12 cellular contexts compared by ENCODE assay signal in genomic region chr12:22670762-22671161, GRCh38. TPM values are rescaled to one million over a fixed set of nuclear protein-coding genes. Genes with fewer than 3 reads are reported as not detected.
A peak's percentile ranks its signal among the peaks of the same experiment; 100 is the strongest.
DNase-seq lines count a peak whose midpoint lies in the region; ATAC-seq, FAIRE-seq and TF ChIP-seq lines count a peak whose summit lies in the region.
"Had no signal": no experiment of that assay in that cellular context is flagged by ENCODE, and none has a peak within 500 bp of the region (broad histone marks: within the 10 kb centered on the region; RNA-seq: fewer than 3 reads in every experiment).

No MANE protein-coding gene starts in this region.

- H3K4me3 ChIP-seq in HFF-Myc (replicated peaks; ENCODE audit: low read depth, low read length) (no peak overlapping the region), astrocyte (ENCODE audit: insufficient read depth, low read depth, low read length) (no peak overlapping the region), lower lobe of right lung (no peak overlapping the region)

- peaks cover 4% of the 10 kb centered on the region for H3K79me2 ChIP-seq in astrocyte (ENCODE audit: insufficient read depth, low read length)

- peaks cover 6% of the 10 kb centered on the region for H3K4me1 ChIP-seq in astrocyte (ENCODE audit: insufficient read depth, low read length)
- H3K4me1 ChIP-seq in lower lobe of right lung = no peaks in the 10 kb centered on the region

- no peaks in the 10 kb centered on the region for H3K4me1 Mint-ChIP-seq in CD14-positive monocyte
- H3K4me1 Mint-ChIP-seq in astrocyte (ENCODE audit: low read depth, unreplicated experiment) = peaks cover 14% of the 10 kb centered on the region

- no peak overlapping the region for H2AFZ ChIP-seq in astrocyte (ENCODE audit: low read depth, low read length)

- ATAC-seq in lower lobe of right lung = no peak
- ATAC-seq: activated CD8-positive, alpha-beta memory T cell treated with anti-CD3 and anti-CD28 coated beads, Interleukin-2, amount 10 ng/mL, durations not matched to agents 7 days and 5 days had no signal

- TF ChIP-seq CTCF in CD14-positive monocyte (IDR thresholded peaks at IDR 0.05) (peak; percentile 30), HFF-Myc (IDR thresholded peaks at IDR 0.05; ENCODE audit: low read depth, low read length, missing control alignments) (peak; percentile 6), astrocyte (IDR thresholded peaks at IDR 0.05; ENCODE audit: insufficient read depth, low read depth, low read length) (peak; percentile 19), lower lobe of right lung (IDR thresholded peaks at IDR 0.05) (peak; percentile 16)

- peaks cover 41 to 59% of the 10 kb centered on the region in 2 donors for H3K36me3 Mint-ChIP-seq in CD14-positive monocyte
- peaks cover 2% of the 10 kb centered on the region for H3K36me3 Mint-ChIP-seq in astrocyte (ENCODE audit: low read depth, unreplicated experiment)

- peak; percentile 23 for FAIRE-seq in astrocyte (lab: Jason Lieb, UNC)

- peaks cover 5% of the 10 kb centered on the region for H3K36me3 ChIP-seq in astrocyte (ENCODE audit: insufficient read depth, low read length)
- H3K36me3 ChIP-seq in lower lobe of right lung = peaks cover 40% of the 10 kb centered on the region

- H3K27ac Mint-ChIP-seq in CD14-positive monocyte (no peak overlapping the region), astrocyte (ENCODE audit: unreplicated experiment) (no peak overlapping the region)
- H3K27ac Mint-ChIP-seq: activated CD8-positive, alpha-beta memory T cell treated with anti-CD3 and anti-CD28 coated beads, Interleukin-2, amount 10 ng/mL, durations not matched to agents 7 days and 5 days; T-helper 2 cell treated with Interferon-gamma antibody and Interleukin-4, amounts not matched to agents 5 μg/mL and 100 μg/mL, for 36 hours had no signal

- no peak overlapping the region for H3K4me2 ChIP-seq in astrocyte (ENCODE audit: low read length)

- H3K9me3 Mint-ChIP-seq in CD14-positive monocyte (no peaks in the 10 kb centered on the region), astrocyte (ENCODE audit: unreplicated experiment) (no peaks in the 10 kb centered on the region)
- H3K9me3 Mint-ChIP-seq: T-helper 2 cell treated with Interferon-gamma antibody and Interleukin-4, amounts not matched to agents 5 μg/mL and 100 μg/mL, for 36 hours had no signal

- no peaks in the 10 kb centered on the region for H4K20me1 ChIP-seq in astrocyte (ENCODE audit: insufficient read depth, low read length)

- DNase-seq in CD14-positive monocyte (ENCODE audit: low spot score) = no peak
- DNase-seq in HFF-Myc (ENCODE audit: extremely low read depth, low read depth) = no peak
- no peak for DNase-seq in astrocyte (ENCODE audit: low read depth)
- no peak for DNase-seq in lower lobe of right lung
- no peak for DNase-seq in G401 (ENCODE audit: low spot score)
- no peak for DNase-seq in COLO668 (lab: John Stamatoyannopoulos, UW; ENCODE audit: unreplicated experiment)
- no peak for DNase-seq in nucleus accumbens (lab: John Stamatoyannopoulos, UW)
- DNase-seq in occipital lobe (lab: John Stamatoyannopoulos, UW) = no peak
- DNase-seq: activated CD8-positive, alpha-beta memory T cell treated with anti-CD3 and anti-CD28 coated beads, Interleukin-2, amount 10 ng/mL, durations not matched to agents 7 days and 5 days; DMS 273 treated with DMSO at 0.1 percent for 48 hours; NCI-H1694 had no signal

- H3K27ac ChIP-seq in astrocyte (ENCODE audit: low read depth, low read length) (no peak overlapping the region), lower lobe of right lung (no peak overlapping the region)

- in situ Hi-C loops in G401 (cut with HindIII; ENCODE audit: low sequenced_read_pairs) = no loop called here

- intact Hi-C loops in CD14-positive monocyte (cut with micrococcal nuclease) = no loop called here
- intact Hi-C loops in lower lobe of right lung (cut with DNase I) = no loop called here

- H3K9ac ChIP-seq in astrocyte (ENCODE audit: low read length) = no peak overlapping the region

- no peak overlapping the region for H3K4me3 Mint-ChIP-seq in CD14-positive monocyte
- no peak overlapping the region for H3K4me3 Mint-ChIP-seq in astrocyte (ENCODE audit: unreplicated experiment)
- H3K4me3 Mint-ChIP-seq: activated CD8-positive, alpha-beta memory T cell treated with anti-CD3 and anti-CD28 coated beads, Interleukin-2, amount 10 ng/mL, durations not matched to agents 7 days and 5 days; T-helper 2 cell treated with Interferon-gamma antibody and Interleukin-4, amounts not matched to agents 5 μg/mL and 100 μg/mL, for 36 hours had no signal

- H3K27me3 Mint-ChIP-seq in CD14-positive monocyte (ENCODE audit: low read depth in 3 of 3) (no peaks in the 10 kb centered on the region), astrocyte (ENCODE audit: low read depth, unreplicated experiment) (no peaks in the 10 kb centered on the region)
- H3K27me3 Mint-ChIP-seq: activated CD8-positive, alpha-beta memory T cell treated with anti-CD3 and anti-CD28 coated beads, Interleukin-2, amount 10 ng/mL, durations not matched to agents 7 days and 5 days had no signal

- H3K9me3 ChIP-seq in astrocyte (ENCODE audit: insufficient read depth, low read depth, low read length) (no peaks in the 10 kb centered on the region), lower lobe of right lung (no peaks in the 10 kb centered on the region)

- no peaks in the 10 kb centered on the region for H3K27me3 ChIP-seq in astrocyte (ENCODE audit: insufficient read depth, low read length)
- H3K27me3 ChIP-seq in lower lobe of right lung (ENCODE audit: low read depth) = no peaks in the 10 kb centered on the region

RNA-seq across cellular contexts. Expression of gene ETNK1, which starts 45.8 kb away (rescaled TPM):
- 10 to 100 TPM; 16.5 to 17.3 TPM for polyA plus RNA-seq in CD14-positive monocyte
- total RNA-seq in astrocyte (44.2 and 50.0 TPM in 2 replicates), lower lobe of right lung (82.4 TPM), occipital lobe (182 TPM)
- total RNA-seq in G401 (2014; rRNA removed; shearing (Covaris generic)) = 20.3 and 29.4 TPM in 2 replicates
